Comparison of ENCODE assay signal across 20 cellular contexts in the genomic region with DNA sequence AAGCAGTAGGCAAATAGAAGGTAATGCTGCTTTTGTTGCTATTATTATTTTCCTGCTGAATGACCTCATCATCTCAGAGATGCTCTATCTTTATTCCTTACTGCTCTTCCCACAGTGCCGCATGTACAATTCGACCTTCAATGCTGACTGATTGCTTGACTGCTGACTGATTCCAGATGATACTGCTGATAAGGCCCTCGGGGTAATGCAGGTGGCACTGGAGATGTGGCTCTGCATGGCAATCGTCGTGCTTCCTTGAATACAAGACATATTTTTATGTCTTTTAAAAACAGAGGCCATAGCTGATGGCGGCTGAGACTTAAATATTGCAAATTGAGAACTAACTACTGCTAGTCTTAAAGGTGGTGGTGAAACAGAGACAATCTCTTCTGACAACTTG.
A peak's percentile ranks its signal among the peaks of the same experiment; 100 is the strongest.
DNase-seq lines count a peak whose midpoint lies in the region; ATAC-seq and TF ChIP-seq lines count a peak whose summit lies in the region.
"Had no signal": no experiment of that assay in that cellular context is flagged by ENCODE, and none has a peak within 500 bp of the region (broad histone marks: within the 10 kb centered on the region; RNA-seq: fewer than 3 reads in every experiment).

No MANE protein-coding gene starts in this region.

- no peaks in the 10 kb centered on the region; a peak in 1 of 5 replicates for H3K9me3 Mint-ChIP-seq in H9
- H3K9me3 Mint-ChIP-seq: CD8-positive, alpha-beta T cell had no signal

- H3K56ac ChIP-seq in H9 (ENCODE audit: insufficient read length, low read depth, low read length), result no peak overlapping the region

- no peak overlapping the region for H4K8ac ChIP-seq in H9 (replicated peaks; ENCODE audit: insufficient read length, low read depth, low read length)

- peaks cover 15% of the 10 kb centered on the region for H3K27me3 Mint-ChIP-seq in H9 (ENCODE audit: low read depth)

- H3K36me3 ChIP-seq in SK-N-MC (ENCODE audit: insufficient read depth, low read length), result peaks cover 100% of the 10 kb centered on the region
- H3K36me3 ChIP-seq in parathyroid adenoma (ENCODE audit: control insufficient read depth, insufficient read depth, low read length), result no peaks in the 10 kb centered on the region
- peaks cover 0 to 4% (median 0%) of the 10 kb centered on the region in 4 donors for H3K36me3 ChIP-seq in esophagus muscularis mucosa
- H3K36me3 ChIP-seq: BLaER1 treated with 17β-estradiol and CSF1 and Interleukin-3, amounts not matched to agents 10 nM and 100 nM had no signal

- no peak overlapping the region for H3K4me3 ChIP-seq in SK-N-MC
- no peak overlapping the region for H3K4me3 ChIP-seq in parathyroid adenoma (ENCODE audit: low read depth, low read length)
- H3K4me3 ChIP-seq in esophagus muscularis mucosa, result no peak overlapping the region
- H3K4me3 ChIP-seq: A549; BLaER1 treated with 17β-estradiol and CSF1 and Interleukin-3, amounts not matched to agents 10 nM and 100 nM had no signal

- intact Hi-C loops in esophagus muscularis mucosa (cut with DNase I), result no loop called here

- no peak overlapping the region for H3K23ac ChIP-seq in H9 (ENCODE audit: insufficient read length, low read depth, low read length)

- H3K27me3 ChIP-seq in H9 (ENCODE audit: insufficient read depth, low read length) (no peaks in the 10 kb centered on the region), parathyroid adenoma (ENCODE audit: control insufficient read depth, insufficient read depth, low read length) (no peaks in the 10 kb centered on the region), esophagus muscularis mucosa (no peaks in the 10 kb centered on the region)
- H3K27me3 ChIP-seq: BLaER1 treated with 17β-estradiol and CSF1 and Interleukin-3, amounts not matched to agents 10 nM and 100 nM had no signal

- H2BK20ac ChIP-seq in H9 (ENCODE audit: low read depth, low read length, poor library complexity, severe bottlenecking), result no peak overlapping the region

- DNase-seq in NCI-H146 treated with DMSO at 0.1 percent for 48 hours (lab: John Stamatoyannopoulos, UW; ENCODE audit: unreplicated experiment) (peak; percentile 28), NCI-H146 (lab: John Stamatoyannopoulos, UW) (no peak), H9 (peak; percentile 2), SK-N-MC (ENCODE audit: low read depth, low spot score) (no peak), esophagus muscularis mucosa (ENCODE audit: extremely low spot score) (no peak), T-helper 1 cell (no peak)
- DNase-seq: AML-193; Caco-2; Calu3; CD4-positive, alpha-beta T cell; CD8-positive, alpha-beta T cell; DMS79 treated with DMSO at 0.1 percent for 48 hours; GF-D8 had no signal

- no peak for TF ChIP-seq POLR2A in esophagus muscularis mucosa (IDR thresholded peaks at IDR 0.05; ENCODE audit: low read depth)

- H2AFZ ChIP-seq in H9 (ENCODE audit: low read length), result no peak overlapping the region
- H2AFZ ChIP-seq in parathyroid adenoma, result peak overlapping the region; percentile 36

- no peak for TF ChIP-seq EP300 in esophagus muscularis mucosa (IDR thresholded peaks at IDR 0.05)

- no peak overlapping the region for H3K27ac ChIP-seq in H9 (ENCODE audit: insufficient read length, low read depth, low read length)
- 0 out of 2 replicates have a peak overlapping the region, but pooled peaks have one; percentile 19 for H3K27ac ChIP-seq in SK-N-MC
- H3K27ac ChIP-seq in parathyroid adenoma, result peak overlapping the region; percentile 56
- H3K27ac ChIP-seq in esophagus muscularis mucosa (replicated peaks in 1 of 4), result no peak overlapping the region
- H3K27ac ChIP-seq: 22Rv1; A549; BLaER1 treated with 17β-estradiol and CSF1 and Interleukin-3, amounts not matched to agents 10 nM and 100 nM; C4-2B had no signal

- H3K79me1 ChIP-seq in H9 (ENCODE audit: insufficient read depth, low read depth, low read length, poor library complexity, severe bottlenecking), result no peaks in the 10 kb centered on the region

- no peak overlapping the region for H3K14ac ChIP-seq in H9 (ENCODE audit: insufficient read depth, low read length)

- no peak overlapping the region for H2BK5ac ChIP-seq in H9 (ENCODE audit: insufficient read length, low read length)

- no peak overlapping the region for H3K4ac ChIP-seq in H9 (ENCODE audit: low read depth, low read length)

- no peak overlapping the region for H2BK15ac ChIP-seq in H9 (ENCODE audit: low read depth, low read length)

- H3T11ph ChIP-seq in H9 (ENCODE audit: low read length), result no peak overlapping the region

- H2BK120ac ChIP-seq in H9 (ENCODE audit: low read depth, low read length, poor library complexity, severe bottlenecking), result no peak overlapping the region

- H3K9ac ChIP-seq in H9 (ENCODE audit: extremely low read depth, insufficient read length, low read length) (no peak overlapping the region), SK-N-MC (ENCODE audit: insufficient read length) (no peak overlapping the region), parathyroid adenoma (no peak overlapping the region)
- H3K9ac ChIP-seq: BLaER1 treated with 17β-estradiol and CSF1 and Interleukin-3, amounts not matched to agents 10 nM and 100 nM had no signal

- no peak overlapping the region for H3K27ac Mint-ChIP-seq in H9
- H3K27ac Mint-ChIP-seq: B cell; CD4-positive, alpha-beta T cell; CD8-positive, alpha-beta T cell had no signal

- no peaks in the 10 kb centered on the region for H4K20me1 ChIP-seq in H9 (ENCODE audit: control insufficient read depth, insufficient read depth, insufficient read length)
- H4K20me1 ChIP-seq: BLaER1 treated with 17β-estradiol and CSF1 and Interleukin-3, amounts not matched to agents 10 nM and 100 nM had no signal

- TF ChIP-seq CTCF in H9 (conservative IDR thresholded peaks at IDR 0.05), result no peak
- TF ChIP-seq CTCF in parathyroid adenoma (IDR thresholded peaks at IDR 0.05), result no peak
- TF ChIP-seq CTCF in esophagus muscularis mucosa (IDR thresholded peaks at IDR 0.05), result no peak

- no peak overlapping the region for H4K91ac ChIP-seq in H9 (ENCODE audit: insufficient read length, low read depth, low read length)

- H3K9me3 ChIP-seq in H9 (ENCODE audit: control insufficient read depth, low read depth, low read length) (no peaks in the 10 kb centered on the region), SK-N-MC (ENCODE audit: low read depth, low read length) (no peaks in the 10 kb centered on the region), parathyroid adenoma (ENCODE audit: control insufficient read depth, low read length) (no peaks in the 10 kb centered on the region), esophagus muscularis mucosa (peaks cover 0 to 11% (median 3%) of the 10 kb centered on the region in 4 donors)
- H3K9me3 ChIP-seq: A549, Caco-2 had no signal

- no peaks in the 10 kb centered on the region for H3K23me2 ChIP-seq in H9 (ENCODE audit: insufficient read length, low read depth, low read length, poor library complexity, severe bottlenecking)

- no peak overlapping the region for H2BK12ac ChIP-seq in H9 (ENCODE audit: insufficient read length, low read depth, low read length)

- no peak overlapping the region for H3K4me3 Mint-ChIP-seq in H9
- H3K4me3 Mint-ChIP-seq: B cell; CD4-positive, alpha-beta T cell; CD8-positive, alpha-beta T cell had no signal

- H3K79me2 ChIP-seq in H9 (ENCODE audit: insufficient read depth, low read length) (no peaks in the 10 kb centered on the region), parathyroid adenoma (no peaks in the 10 kb centered on the region)

- H3K18ac ChIP-seq in H9 (ENCODE audit: insufficient read length, low read depth, low read length), result no peak overlapping the region

- no peaks in the 10 kb centered on the region for H3K4me1 Mint-ChIP-seq in H9
- H3K4me1 Mint-ChIP-seq: B cell had no signal

- no peak overlapping the region for H2AK5ac ChIP-seq in H9 (ENCODE audit: insufficient read length, low read length)

- H3K36me3 Mint-ChIP-seq in H9 (ENCODE audit: insufficient read depth in 1 of 3, low read depth in 3 of 3), result no peaks in the 10 kb centered on the region
- H3K36me3 Mint-ChIP-seq: CD8-positive, alpha-beta T cell had no signal

- H3K4me2 ChIP-seq in H9 (ENCODE audit: insufficient read depth, insufficient read length, low read length), result no peak overlapping the region
- H3K4me2 ChIP-seq in parathyroid adenoma (ENCODE audit: low read length), result no peak overlapping the region
- H3K4me2 ChIP-seq: A549 had no signal

- no CpG with 5 or more reads among the region's 6 CpGs for WGBS in H9 (ENCODE audit: extremely low coverage, insufficient read length, low lambda C conversion rate)
- WGBS in esophagus muscularis mucosa, result 65% methylated on average over 6 of the region's 6 CpGs

- H4K5ac ChIP-seq in H9 (ENCODE audit: insufficient read length, low read depth, low read length), result no peak overlapping the region

- ATAC-seq in GM19455 (IDR thresholded peaks at IDR 0.05; ENCODE audit: unreplicated experiment), result no peak
- ATAC-seq: A549; CD8-positive, alpha-beta T cell had no signal

- no peaks in the 10 kb centered on the region for H3K4me1 ChIP-seq in H9 (ENCODE audit: insufficient read depth, low read length)
- peaks cover 41% of the 10 kb centered on the region for H3K4me1 ChIP-seq in parathyroid adenoma
- no peaks in the 10 kb centered on the region for H3K4me1 ChIP-seq in esophagus muscularis mucosa
- H3K4me1 ChIP-seq: A549, Caco-2 had no signal

Comparison
In these comparisons a context has a peak if more than half of its experiments do, and no peak if none do; other contexts are left out.
1. DNase-seq: peak in NCI-H146 treated with DMSO at 0.1 percent for 48 hours (single experiment) and H9 (single experiment); none in NCI-H146 (single experiment), SK-N-MC (single experiment), esophagus muscularis mucosa (single experiment) and T-helper 1 cell (0 of 5).
2. H3K27ac ChIP-seq: peak in SK-N-MC (single experiment) and parathyroid adenoma (single experiment); none in H9 (single experiment) and esophagus muscularis mucosa (0 of 4).